Comparison of ENCODE assay signal across 1 cellular context in genomic region chr5:110738812-110739651, GRCh38.
TF ChIP-seq lines count a peak whose summit lies in the region.

SLC25A46 (plus strand) TSS chr5:110739007; CDS start chr5:110739120, 113 bp downstream.

TF ChIP-seq in HepG2, 621 proteins besides CTCF, POLR2A, EP300 and RAD21 (continued from another document and continues in another):
- TF ChIP-seq ZNF687 (CRISPR knock-in tag; IDR thresholded peaks at IDR 0.05) = peak; percentile 88
- TF ChIP-seq JUND (CRISPR knock-in tag; IDR thresholded peaks at IDR 0.05) = peak; percentile 46; the same call in 1 of the 2 replicates
- peak; percentile 66; the same call in 1 of the 2 replicates for TF ChIP-seq ZNF333 (CRISPR knock-in tag; IDR thresholded peaks at IDR 0.05; ENCODE audit: borderline replicate concordance)
- peak; percentile 83 for TF ChIP-seq TBX2 (CRISPR knock-in tag; IDR thresholded peaks at IDR 0.05; ENCODE audit: borderline replicate concordance)
- TF ChIP-seq RFXAP (CRISPR knock-in tag; IDR thresholded peaks at IDR 0.05; ENCODE audit: borderline replicate concordance) = peak; percentile 41; the same call in 1 of the 2 replicates
- peak; percentile 85; the same call in 1 of the 2 replicates for TF ChIP-seq SRY (CRISPR knock-in tag; IDR thresholded peaks at IDR 0.05)
- peak; percentile 85 for TF ChIP-seq RFX3 (CRISPR knock-in tag; IDR thresholded peaks at IDR 0.05)
- peak; percentile 76; the same call in 1 of the 2 replicates for TF ChIP-seq ZNF768 (CRISPR knock-in tag; IDR thresholded peaks at IDR 0.05)
- TF ChIP-seq MEF2D (CRISPR knock-in tag; IDR thresholded peaks at IDR 0.05) = peak; percentile 71
- TF ChIP-seq ZNF546 (CRISPR knock-in tag; conservative IDR thresholded peaks at IDR 0.05) = peak; percentile 83; the same call in 1 of the 2 replicates
- TF ChIP-seq ONECUT2 (CRISPR knock-in tag; IDR thresholded peaks at IDR 0.05) = no peak
- peak; percentile 72 for TF ChIP-seq TAF15 (IDR thresholded peaks at IDR 0.05; ENCODE audit: low read depth, low read length, poor library complexity, severe bottlenecking)
- peak; percentile 98 for TF ChIP-seq ARID4A (CRISPR knock-in tag; IDR thresholded peaks at IDR 0.05; ENCODE audit: borderline replicate concordance)
- TF ChIP-seq PHF21A (CRISPR knock-in tag; IDR thresholded peaks at IDR 0.05) = peak; percentile 41; the same call in 1 of the 2 replicates
- TF ChIP-seq NFAT5 (CRISPR knock-in tag; IDR thresholded peaks at IDR 0.05) = peak; percentile 65
- TF ChIP-seq HOXD1 (CRISPR knock-in tag; IDR thresholded peaks at IDR 0.05) = no peak
- TF ChIP-seq ZNF329 (CRISPR knock-in tag; IDR thresholded peaks at IDR 0.05; ENCODE audit: low read depth) = peak; percentile 80
- 0 out of 2 replicates have a peak, but pooled peaks have one; percentile 22 for TF ChIP-seq CBFB (CRISPR knock-in tag; IDR thresholded peaks at IDR 0.05)
- peak; percentile 49; the same call in 1 of the 2 replicates for TF ChIP-seq ZNF580 (CRISPR knock-in tag; IDR thresholded peaks at IDR 0.05; ENCODE audit: borderline replicate concordance, low read depth)
- TF ChIP-seq ZNF878 (CRISPR knock-in tag; IDR thresholded peaks at IDR 0.05) = peak; percentile 74; the same call in 1 of the 2 replicates
- TF ChIP-seq ZNF12 (CRISPR knock-in tag; IDR thresholded peaks at IDR 0.05) = no peak
- peak; percentile 85; the same call in 1 of the 2 replicates for TF ChIP-seq ZNF235 (CRISPR knock-in tag; IDR thresholded peaks at IDR 0.05; ENCODE audit: borderline replicate concordance)
- TF ChIP-seq GMEB1 (CRISPR knock-in tag; IDR thresholded peaks at IDR 0.05; ENCODE audit: borderline replicate concordance) = peak; percentile 60; the same call in 1 of the 2 replicates
- TF ChIP-seq STAT6 (CRISPR knock-in tag; IDR thresholded peaks at IDR 0.05; ENCODE audit: borderline replicate concordance) = no peak
- no peak for TF ChIP-seq SNRNP70 (IDR thresholded peaks at IDR 0.05; ENCODE audit: low read depth, low read length)
- peak; percentile 80; the same call in 1 of the 2 replicates for TF ChIP-seq ZSCAN31 (CRISPR knock-in tag; IDR thresholded peaks at IDR 0.05; ENCODE audit: low read depth)
- peak; percentile 81 for TF ChIP-seq ZNF431 (CRISPR knock-in tag; IDR thresholded peaks at IDR 0.05; ENCODE audit: borderline replicate concordance, low read depth)
- peak; percentile 94 for TF ChIP-seq USF2 (IDR thresholded peaks at IDR 0.05; ENCODE audit: low read depth, low read length)
- TF ChIP-seq USF2 (CRISPR knock-in tag; IDR thresholded peaks at IDR 0.05; ENCODE audit: borderline replicate concordance) = peak; percentile 98
- peak; percentile 88; the same call in 1 of the 2 replicates for TF ChIP-seq ZNF512B (CRISPR knock-in tag; IDR thresholded peaks at IDR 0.05; ENCODE audit: borderline replicate concordance)
- TF ChIP-seq ZNF629 (CRISPR knock-in tag; conservative IDR thresholded peaks at IDR 0.05) = no peak
